In genomic region chr22:22546490-22546889, GRCh38 we compare ENCODE assay signal across 26 cellular contexts. TPM values are rescaled to one million over a fixed set of nuclear protein-coding genes. Genes with fewer than 3 reads are reported as not detected.
DNase-seq lines count a peak whose midpoint lies in the region; ATAC-seq, FAIRE-seq and TF ChIP-seq lines count a peak whose summit lies in the region.
"Had no signal": no experiment of that assay in that cellular context is flagged by ENCODE, and none has a peak within 500 bp of the region (broad histone marks: within the 10 kb centered on the region; RNA-seq: fewer than 3 reads in every experiment).

No MANE protein-coding gene starts in this region.

- no peak for TF ChIP-seq RAD21 in SK-N-SH (IDR thresholded peaks at IDR 0.05; ENCODE audit: low read length)

- POLR2A ChIA-PET in SK-N-SH (lab: Yijun Ruan, JAX) (interaction anchor here (0.9 to 1.6 kb wide), 2 partner anchors 8 to 13 kb away, joined by 3 to 6 read pairs; partner anchors contain the start of gene PRAME), HEK293T (lab: Yijun Ruan, JAX) (no interaction called here)

- CTCF ChIA-PET in SK-N-SH (lab: Yijun Ruan, JAX), result interaction anchor here (0.9 to 2.4 kb wide), 3 partner anchors 10 to 82 kb away, joined by 3 to 10 read pairs (median 3); partner anchors contain the start of gene ZNF280B
- CTCF ChIA-PET in HEK293T (lab: Yijun Ruan, JAX), result no interaction called here

- 94% methylated on average over 4 of the region's 5 CpGs for WGBS in SK-N-SH (ENCODE audit: low lambda C conversion rate)

- H3K36me3 ChIP-seq in SK-N-SH (replicated peaks in 1 of 2; ENCODE audit: control insufficient read depth in 1 of 2, insufficient read depth in 2 of 2, low read length in 1 of 2) (peaks cover 40 to 50% of the 10 kb centered on the region in 2 experiments), bronchial epithelial cell (ENCODE audit: control insufficient read depth, insufficient read depth, low read length) (no peaks in the 10 kb centered on the region)
- H3K36me3 ChIP-seq: gastroesophageal sphincter, SJSA1 had no signal

- H3K9me2 ChIP-seq in SK-N-SH, result no peaks in the 10 kb centered on the region

- DNase-seq in SK-N-SH (no peak), NOMO-1 (lab: John Stamatoyannopoulos, UW; ENCODE audit: unreplicated experiment in 2 of 2) (peak; percentile 75 to 86), bronchial epithelial cell (ENCODE audit: low read depth) (peak; percentile 5), sciatic nerve (ENCODE audit: low spot score) (no peak), HEK293T (ENCODE audit: extremely low spot score) (no peak)
- no peak for DNase-seq in effector CD8-positive, alpha-beta T cell (lab: John Stamatoyannopoulos, UW)
- DNase-seq in activated CD8-positive, alpha-beta memory T cell treated with anti-CD3 and anti-CD28 coated beads, Interleukin-2, amount 50 U/mL, for 4 hours, result no peak
- DNase-seq: activated CD4-positive, CD25-positive, alpha-beta regulatory T cell treated with anti-CD3 and anti-CD28 coated beads, Interleukin-2, amount 50 U/mL, for 72 hours; activated CD8-positive, alpha-beta memory T cell treated with anti-CD3 and anti-CD28 coated beads, Interleukin-2, amount 10 ng/mL, durations not matched to agents 7 days and 5 days; kidney glomerular epithelial cell; NCI-H1092 treated with DMSO at 0.1 percent for 48 hours; NCI-H524 treated with DMSO at 0.1 percent for 48 hours; OCI-M1; small intestine; stimulated activated CD4-positive, alpha-beta T cell treated with anti-CD3 and anti-CD28 coated beads, Interleukin-4, amount 100 ng/mL, for 24 hours had no signal

- H2AFZ ChIP-seq in SK-N-SH (ENCODE audit: low read depth), result no peak overlapping the region
- H2AFZ ChIP-seq: GM23338 had no signal

- no peak overlapping the region for H3K27ac ChIP-seq in SK-N-SH (ENCODE audit: low read depth in 2 of 2, low read length in 1 of 2)
- H3K27ac ChIP-seq: 22Rv1, C4-2B, gastroesophageal sphincter, SJSA1 had no signal

- peaks cover 29% of the 10 kb centered on the region for H3F3A ChIP-seq in SK-N-SH (replicated peaks; ENCODE audit: insufficient read depth)

- intact Hi-C loops in sciatic nerve (cut with DNase I), result no loop called here

- peak; percentile 35 for ATAC-seq in SK-N-SH treated with all-trans-retinoic acid at 6 μM for 48 hours
- ATAC-seq in sciatic nerve, result peak; percentile 38
- ATAC-seq: activated CD8-positive, alpha-beta memory T cell treated with anti-CD3 and anti-CD28 coated beads, Interleukin-2, amount 10 ng/mL, durations not matched to agents 7 days and 5 days; gastroesophageal sphincter; GM23338; HepG2 had no signal

- H3K9me3 ChIP-seq in SK-N-SH, result no peaks in the 10 kb centered on the region
- H3K9me3 ChIP-seq: gastroesophageal sphincter, SJSA1 had no signal

- H3K79me2 ChIP-seq in SK-N-SH (ENCODE audit: insufficient read depth), result peaks cover 12% of the 10 kb centered on the region

- no peak overlapping the region for H3K4me2 ChIP-seq in SK-N-SH
- H3K4me2 ChIP-seq: GM23338 had no signal

- H3K4me3 ChIP-seq in SK-N-SH (ENCODE audit: low read depth in 2 of 2, low read length in 1 of 2) (no peak overlapping the region), bronchial epithelial cell (ENCODE audit: low read depth, low read length) (no peak overlapping the region)
- H3K4me3 ChIP-seq: gastroesophageal sphincter, GM23338, SJSA1 had no signal

- H4K20me1 ChIP-seq in SK-N-SH (ENCODE audit: insufficient read depth), result peaks cover 46% of the 10 kb centered on the region

- TF ChIP-seq EP300 in SK-N-SH (IDR thresholded peaks at IDR 0.05; ENCODE audit: borderline replicate concordance in 1 of 2, low read depth in 1 of 2, low read length in 1 of 2), result no peak

- H3K27me3 ChIP-seq in SK-N-SH (ENCODE audit: insufficient read depth) (no peaks in the 10 kb centered on the region), bronchial epithelial cell (ENCODE audit: control insufficient read depth, insufficient read depth, low read length) (no peaks in the 10 kb centered on the region)

- peaks cover 0 to 10% of the 10 kb centered on the region in 2 experiments; a peak in 1 of 4 replicates for H3K4me1 ChIP-seq in SK-N-SH (ENCODE audit: control insufficient read depth in 1 of 2, insufficient read depth in 2 of 2, low read depth in 1 of 2, low read length in 1 of 2)
- H3K4me1 ChIP-seq: gastroesophageal sphincter, SJSA1 had no signal

- no peak for TF ChIP-seq CTCF in SK-N-SH (IDR thresholded peaks at IDR 0.05)
- TF ChIP-seq CTCF in bronchial epithelial cell (IDR thresholded peaks at IDR 0.05; ENCODE audit: insufficient read depth, low read length, severe bottlenecking), result no peak

- FAIRE-seq in bronchial epithelial cell (lab: Jason Lieb, UNC), result no peak
- FAIRE-seq: G401.6, HepG2, small intestine had no signal

- H3K9ac ChIP-seq in SK-N-SH, result no peak overlapping the region

TF ChIP-seq in SK-N-SH treated with all-trans-retinoic acid at 6 μM for 48 hours, 23 proteins besides CTCF, POLR2A, EP300 and RAD21 (continues in another document):
- no peak for TF ChIP-seq RARB (CRISPR knock-in tag; IDR thresholded peaks at IDR 0.05)
- no peak for TF ChIP-seq CSDC2 (CRISPR knock-in tag; IDR thresholded peaks at IDR 0.05)
- TF ChIP-seq ZNF70 (CRISPR knock-in tag; IDR thresholded peaks at IDR 0.05), result no peak
- TF ChIP-seq BACH2 (CRISPR knock-in tag; IDR thresholded peaks at IDR 0.05; ENCODE audit: borderline replicate concordance), result no peak
- no peak for TF ChIP-seq ZFP30 (CRISPR knock-in tag; IDR thresholded peaks at IDR 0.05)
- no peak for TF ChIP-seq ZNF8 (CRISPR knock-in tag; IDR thresholded peaks at IDR 0.05)

TF ChIP-seq in SK-N-SH, 30 proteins besides CTCF, POLR2A, EP300 and RAD21 (continues in another document):
- TF ChIP-seq RFX5 (IDR thresholded peaks at IDR 0.05; ENCODE audit: low read length), result no peak
- no peak for TF ChIP-seq FOXJ3 (CRISPR knock-in tag; IDR thresholded peaks at IDR 0.05)
- TF ChIP-seq GABPA (IDR thresholded peaks at IDR 0.05; ENCODE audit: low read depth), result no peak
- TF ChIP-seq RCOR1 (IDR thresholded peaks at IDR 0.05; ENCODE audit: low read length), result no peak
- TF ChIP-seq PBX3 (IDR thresholded peaks at IDR 0.05), result no peak
- no peak for TF ChIP-seq IRF3 (IDR thresholded peaks at IDR 0.05; ENCODE audit: low read depth, low read length)
- no peak for TF ChIP-seq TCF12 (IDR thresholded peaks at IDR 0.05)

TF ChIP-seq in HEK293T, 16 proteins besides CTCF, POLR2A, EP300 and RAD21:
- no peak for TF ChIP-seq NFRKB (IDR thresholded peaks at IDR 0.05)
- TF ChIP-seq L3MBTL2 (conservative IDR thresholded peaks at IDR 0.05), result no peak
- TF ChIP-seq ELF4 (IDR thresholded peaks at IDR 0.05), result no peak
- TF ChIP-seq ARNT (IDR thresholded peaks at IDR 0.05), result no peak
- TF ChIP-seq FOXM1 (IDR thresholded peaks at IDR 0.05; ENCODE audit: borderline replicate concordance), result no peak
- TF ChIP-seq SP1 (IDR thresholded peaks at IDR 0.05), result no peak
- TF ChIP-seq HDGF (IDR thresholded peaks at IDR 0.05; ENCODE audit: borderline replicate concordance), result no peak
- TF ChIP-seq LEF1 (IDR thresholded peaks at IDR 0.05; ENCODE audit: borderline replicate concordance), result no peak
- no peak for TF ChIP-seq CTBP1 (IDR thresholded peaks at IDR 0.05; ENCODE audit: borderline replicate concordance)
- no peak for TF ChIP-seq TARDBP (IDR thresholded peaks at IDR 0.05)
- no peak for TF ChIP-seq ZNF384 (IDR thresholded peaks at IDR 0.05)
- TF ChIP-seq FOXA1 (IDR thresholded peaks at IDR 0.05), result no peak
- TF ChIP-seq BHLHE40 (IDR thresholded peaks at IDR 0.05; ENCODE audit: borderline replicate concordance), result no peak
- TF ChIP-seq FOXK2 (IDR thresholded peaks at IDR 0.05), result no peak
- TF ChIP-seq SUZ12 (IDR thresholded peaks at IDR 0.05), result no peak
- no peak for TF ChIP-seq PKNOX1 (IDR thresholded peaks at IDR 0.05)

RNA-seq across cellular contexts. Expression of gene PRAME, which starts 12.6 kb away (rescaled TPM):
- polyA plus RNA-seq in SK-N-SH (2012; rRNA removed), result 193 and 241 TPM in 2 replicates
- polyA plus RNA-seq in SK-N-SH (2012; cell fraction: cytosol; rRNA removed), result 123 and 160 TPM in 2 replicates
- 488 and 508 TPM in 2 replicates for polyA plus RNA-seq in SK-N-SH (2012; cell fraction: nucleus; rRNA removed)
- not detected in 2 replicates for total RNA-seq in bronchial epithelial cell
- total RNA-seq in sciatic nerve, result 0.27 TPM
- total RNA-seq: activated CD8-positive, alpha-beta memory T cell treated with anti-CD3 and anti-CD28 coated beads, Interleukin-2, amount 10 ng/mL, durations not matched to agents 7 days and 5 days; dermis microvascular lymphatic vessel endothelial cell; gastroesophageal sphincter; GM23338; ureter had no signal
- polyA plus RNA-seq: GM23338, small intestine had no signal

RNA-seq across cellular contexts. Expression of gene ZNF280A, which starts 26.4 kb away (rescaled TPM):
- polyA plus RNA-seq in SK-N-SH (2012; rRNA removed), result not detected in 2 replicates
- not detected in 2 replicates for polyA plus RNA-seq in SK-N-SH (2012; cell fraction: cytosol; rRNA removed)
- polyA plus RNA-seq in SK-N-SH (2012; cell fraction: nucleus; rRNA removed), result not detected in 2 replicates
- total RNA-seq in bronchial epithelial cell (not detected in 2 replicates), sciatic nerve (not detected)
- total RNA-seq: activated CD8-positive, alpha-beta memory T cell treated with anti-CD3 and anti-CD28 coated beads, Interleukin-2, amount 10 ng/mL, durations not matched to agents 7 days and 5 days; epithelial cell of proximal tubule; gastroesophageal sphincter; GM23338; ureter had no signal
- polyA plus RNA-seq: GM23338, small intestine had no signal

RNA-seq across cellular contexts. Expression of gene ZNF280B, which starts 37.9 kb away (rescaled TPM):
- polyA plus RNA-seq in SK-N-SH (2012; rRNA removed), result 0.82 and 1.2 TPM in 2 replicates
- 1.1 TPM in 2 replicates for polyA plus RNA-seq in SK-N-SH (2012; cell fraction: cytosol; rRNA removed)
- 0.70 and 1.3 TPM in 2 replicates for polyA plus RNA-seq in SK-N-SH (2012; cell fraction: nucleus; rRNA removed)
- total RNA-seq in bronchial epithelial cell, result 0.26 TPM in 2 replicates
- 0.45 TPM for total RNA-seq in sciatic nerve

Comparison
In these comparisons a context has a peak if more than half of its experiments do, and no peak if none do; other contexts are left out.
1. DNase-seq: peak in NOMO-1 (2 of 2) and bronchial epithelial cell (single experiment); none in SK-N-SH (single experiment), sciatic nerve (single experiment), effector CD8-positive, alpha-beta T cell (single experiment), HEK293T (single experiment) and activated CD8-positive, alpha-beta memory T cell treated with anti-CD3 and anti-CD28 coated beads, Interleukin-2, amount 50 U/mL, for 4 hours (single experiment).